ENCODE assay signal across 11 cellular contexts in genomic region chr14:73763396-73763795, GRCh38. TPM values are rescaled to one million over a fixed set of nuclear protein-coding genes. Genes with fewer than 3 reads are reported as not detected.
DNase-seq lines count a peak whose midpoint lies in the region; TF ChIP-seq lines count a peak whose summit lies in the region.
"Had no signal": no experiment of that assay in that cellular context is flagged by ENCODE, and none has a peak within 500 bp of the region (broad histone marks: within the 10 kb centered on the region; RNA-seq: fewer than 3 reads in every experiment).

No MANE protein-coding gene starts in this region.

- no peak overlapping the region for H2AFZ ChIP-seq in OCI-LY3 (ENCODE audit: low read depth, low read length)
- H2AFZ ChIP-seq: PC-9 had no signal

- H3K4me1 ChIP-seq in OCI-LY3 (ENCODE audit: low read length) (peaks cover 57% of the 10 kb centered on the region), right atrium auricular region (peaks cover 0 to 88% of the 10 kb centered on the region in 2 donors), skeletal muscle tissue (ENCODE audit: control insufficient read depth in 3 of 3, insufficient read depth in 3 of 3, low read length in 3 of 3) (peaks cover 80 to 85% (median 83%) of the 10 kb centered on the region in 3 donors)

- H3K27ac ChIP-seq in OCI-LY3 (ENCODE audit: low read length): no peak overlapping the region
- H3K27ac ChIP-seq in right atrium auricular region: peak overlapping the region; percentile 95 to 99
- H3K27ac ChIP-seq in skeletal muscle tissue (ENCODE audit: low read depth, low read length): peak overlapping the region; percentile 82
- H3K27ac ChIP-seq: PC-9 had no signal

- peaks cover 11% of the 10 kb centered on the region; the same call in 1 of the 2 replicates for H4K20me1 ChIP-seq in OCI-LY3 (ENCODE audit: insufficient read depth, low read length)

- H3K27me3 ChIP-seq in OCI-LY3 (ENCODE audit: low read depth, low read length): no peaks in the 10 kb centered on the region
- no peaks in the 10 kb centered on the region for H3K27me3 ChIP-seq in right atrium auricular region
- H3K27me3 ChIP-seq in skeletal muscle tissue (ENCODE audit: control insufficient read depth in 3 of 3, insufficient read depth in 3 of 3, low read length in 3 of 3): no peaks in the 10 kb centered on the region

- peak overlapping the region; percentile 74 for H3K27ac Mint-ChIP-seq in activated CD4-positive, alpha-beta T cell treated with anti-CD3 and anti-CD28 coated beads, Interleukin-2, amount 10 ng/mL, durations not matched to agents 24 days and 14 days

- H3K4me2 ChIP-seq in OCI-LY3 (ENCODE audit: low read length): peak overlapping the region; percentile 78; the same call in 1 of the 2 replicates
- H3K4me2 ChIP-seq: PC-9 had no signal

- H3K9me3 Mint-ChIP-seq in activated CD4-positive, alpha-beta T cell treated with anti-CD3 and anti-CD28 coated beads, Interleukin-2, amount 10 ng/mL, durations not matched to agents 24 days and 14 days: no peaks in the 10 kb centered on the region

- H3K9ac ChIP-seq in OCI-LY3 (ENCODE audit: low read length) (no peak overlapping the region), skeletal muscle tissue (ENCODE audit: low read depth in 1 of 3, low read length in 3 of 3) (no peak overlapping the region)

- intact Hi-C loops in activated CD4-positive, alpha-beta T cell treated with anti-CD3 and anti-CD28 coated beads, Interleukin-2, amount 10 ng/mL, durations not matched to agents 24 days and 14 days (cut with micrococcal nuclease): no loop called here

- no peak for DNase-seq in activated CD4-positive, alpha-beta T cell treated with anti-CD3 and anti-CD28 coated beads, Interleukin-2, amount 10 ng/mL, durations not matched to agents 24 days and 14 days
- DNase-seq in activated CD4-positive, alpha-beta T cell treated with anti-CD3 and anti-CD28 coated beads, Interleukin-2, amount 50 U/mL, for 1 hour: no peak
- DNase-seq in right atrium auricular region (ENCODE audit: low spot score) (no peak), NAMALWA (ENCODE audit: low spot score) (no peak)
- DNase-seq in NK-92 treated with Interleukin-12 subunit alpha and Interleukin-12 subunit beta, amount 100 ng/mL, for 24 hours (lab: John Stamatoyannopoulos, UW): no peak
- no peak for DNase-seq in activated effector memory CD4-positive, alpha-beta T cell treated with Interleukin-2 at 50 U/mL for 16 hours
- DNase-seq: head of caudate nucleus, occipital lobe, PC-9 had no signal

- H3K9me3 ChIP-seq in OCI-LY3 (ENCODE audit: insufficient read depth, low read length) (no peaks in the 10 kb centered on the region), right atrium auricular region (no peaks in the 10 kb centered on the region), skeletal muscle tissue (ENCODE audit: control insufficient read depth in 3 of 3, low read length in 3 of 3) (no peaks in the 10 kb centered on the region)

- no peak for TF ChIP-seq CTCF in OCI-LY3 (IDR thresholded peaks at IDR 0.05; ENCODE audit: low read depth, low read length)
- TF ChIP-seq CTCF in right atrium auricular region (IDR thresholded peaks at IDR 0.05): no peak

- no peak overlapping the region for H3K4me3 Mint-ChIP-seq in activated CD4-positive, alpha-beta T cell treated with anti-CD3 and anti-CD28 coated beads, Interleukin-2, amount 10 ng/mL, durations not matched to agents 24 days and 14 days

- peaks cover 69% of the 10 kb centered on the region for H3K79me2 ChIP-seq in OCI-LY3 (ENCODE audit: low read length)

- H3K27me3 Mint-ChIP-seq in activated CD4-positive, alpha-beta T cell treated with anti-CD3 and anti-CD28 coated beads, Interleukin-2, amount 10 ng/mL, durations not matched to agents 24 days and 14 days: peaks cover 2% of the 10 kb centered on the region

- H3K36me3 Mint-ChIP-seq in activated CD4-positive, alpha-beta T cell treated with anti-CD3 and anti-CD28 coated beads, Interleukin-2, amount 10 ng/mL, durations not matched to agents 24 days and 14 days (ENCODE audit: low read depth): peaks cover 8% of the 10 kb centered on the region

- H3K36me3 ChIP-seq in OCI-LY3 (replicated peaks; ENCODE audit: low read depth, low read length): no peaks in the 10 kb centered on the region
- H3K36me3 ChIP-seq in right atrium auricular region: no peaks in the 10 kb centered on the region
- no peaks in the 10 kb centered on the region for H3K36me3 ChIP-seq in skeletal muscle tissue (ENCODE audit: control insufficient read depth in 3 of 3, insufficient read depth in 3 of 3, low read length in 3 of 3)

- H3K4me3 ChIP-seq in OCI-LY3 (ENCODE audit: low read length): no peak overlapping the region
- H3K4me3 ChIP-seq in right atrium auricular region: no peak overlapping the region
- no peak overlapping the region for H3K4me3 ChIP-seq in skeletal muscle tissue (ENCODE audit: low read length in 3 of 3)
- H3K4me3 ChIP-seq: PC-9 had no signal

- H3K4me1 Mint-ChIP-seq in activated CD4-positive, alpha-beta T cell treated with anti-CD3 and anti-CD28 coated beads, Interleukin-2, amount 10 ng/mL, durations not matched to agents 24 days and 14 days: peaks cover 49% of the 10 kb centered on the region

RNA-seq across cellular contexts. Expression of gene PNMA1, which starts 49.2 kb away (rescaled TPM):
- total RNA-seq in activated CD4-positive, alpha-beta T cell treated with anti-CD3 and anti-CD28 coated beads, Interleukin-2, amount 10 ng/mL, durations not matched to agents 24 days and 14 days: 29.7 and 30.4 TPM in 2 replicates
- total RNA-seq in right atrium auricular region (10 to 100 TPM; 17.1 to 18.3 TPM), skeletal muscle tissue (15.1 TPM)
